1 cellular context compared by ENCODE assay signal in genomic region chr16:12612598-12613101, GRCh38.
TF ChIP-seq lines count a peak whose summit lies in the region.

No MANE protein-coding gene starts in this region.

TF ChIP-seq in K562, 482 proteins besides CTCF, POLR2A, EP300 and RAD21 (continued from another document and continues in another):
- TF ChIP-seq MBD1 (CRISPR knock-in tag; IDR thresholded peaks at IDR 0.05) (no peak), ZNF217 (CRISPR knock-in tag; IDR thresholded peaks at IDR 0.05) (no peak), ZKSCAN3 (CRISPR knock-in tag; IDR thresholded peaks at IDR 0.05) (no peak), KDM4B (IDR thresholded peaks at IDR 0.05; ENCODE audit: borderline replicate concordance in 2 of 2, low read depth in 1 of 2) (no peak), NFXL1 (CRISPR knock-in tag; IDR thresholded peaks at IDR 0.05) (no peak), DACH1 (IDR thresholded peaks at IDR 0.05; ENCODE audit: partially characterized antibody) (no peak), YY1 (IDR thresholded peaks at IDR 0.05; ENCODE audit: borderline replicate concordance in 1 of 3, control insufficient read depth in 1 of 3, extremely low read depth in 1 of 3, insufficient read depth in 3 of 3, insufficient read length in 1 of 3, insufficient replicate concordance in 2 of 3, low read depth in 1 of 3, low read length in 2 of 3) (no peak), ZNF79 (CRISPR knock-in tag; IDR thresholded peaks at IDR 0.05; ENCODE audit: low read depth) (no peak), ZNF699 (CRISPR knock-in tag; IDR thresholded peaks at IDR 0.05; ENCODE audit: insufficient replicate concordance) (no peak), MAFG (tag; conservative IDR thresholded peaks at IDR 0.05) (peak; percentile 55), PRDM10 (IDR thresholded peaks at IDR 0.05; ENCODE audit: partially characterized antibody) (no peak), CBX3 (IDR thresholded peaks at IDR 0.05; ENCODE audit: borderline replicate concordance in 1 of 2, low read length in 2 of 2) (no peak), PHF21A (IDR thresholded peaks at IDR 0.05; ENCODE audit: borderline replicate concordance, low read depth) (no peak), WHSC1 (IDR thresholded peaks at IDR 0.05; ENCODE audit: low read length) (no peak), CUX1 (CRISPR knock-in tag; IDR thresholded peaks at IDR 0.05) (no peak), ZNF212 (CRISPR knock-in tag; IDR thresholded peaks at IDR 0.05) (no peak), E2F1 (CRISPR knock-in tag; IDR thresholded peaks at IDR 0.05) (no peak), NCOA6 (IDR thresholded peaks at IDR 0.05) (no peak), TBP (optimal IDR thresholded peaks at IDR 0.05; ENCODE audit: low read depth, low read length) (no peak), ZKSCAN8 (CRISPR knock-in tag; IDR thresholded peaks at IDR 0.05) (no peak), NEUROD1 (IDR thresholded peaks at IDR 0.05; ENCODE audit: borderline replicate concordance, low read depth, low read length, partially characterized antibody) (peak; percentile 41), ZNF551 (CRISPR knock-in tag; IDR thresholded peaks at IDR 0.05) (no peak), CEBPB (tag; IDR thresholded peaks at IDR 0.05) (no peak), ZNF445 (CRISPR knock-in tag; IDR thresholded peaks at IDR 0.05; ENCODE audit: low read depth) (no peak), NRF1 (conservative IDR thresholded peaks at IDR 0.05 in 1 of 2, IDR thresholded peaks at IDR 0.05 in 1 of 2) (no peak), ZMIZ1 (IDR thresholded peaks at IDR 0.05; ENCODE audit: low read depth in 2 of 2, low read length in 2 of 2) (no peak), DEAF1 (CRISPR knock-in tag; IDR thresholded peaks at IDR 0.05) (no peak), ZNF740 (CRISPR knock-in tag; IDR thresholded peaks at IDR 0.05) (no peak), ZNF740 (tag; IDR thresholded peaks at IDR 0.05) (no peak), HMBOX1 (IDR thresholded peaks at IDR 0.05) (peak; percentile 97), ZNF384 (IDR thresholded peaks at IDR 0.05; ENCODE audit: low read depth, low read length) (no peak), TEAD4 (IDR thresholded peaks at IDR 0.05; ENCODE audit: low read length) (peak; percentile 68; the same call in 1 of the 2 replicates), TEAD4 (CRISPR knock-in tag; IDR thresholded peaks at IDR 0.05; ENCODE audit: borderline replicate concordance) (no peak), PTTG1 (tag; IDR thresholded peaks at IDR 0.05; ENCODE audit: low read depth) (no peak), TCF15 (CRISPR knock-in tag; IDR thresholded peaks at IDR 0.05) (no peak), NUFIP1 (IDR thresholded peaks at IDR 0.05; ENCODE audit: partially characterized antibody) (no peak), ZNF146 (CRISPR knock-in tag; IDR thresholded peaks at IDR 0.05; ENCODE audit: unreplicated experiment) (no peak), EGR1 (conservative IDR thresholded peaks at IDR 0.05) (peak; percentile 45)
